8 cellular contexts compared by ENCODE assay signal in the genomic region with DNA sequence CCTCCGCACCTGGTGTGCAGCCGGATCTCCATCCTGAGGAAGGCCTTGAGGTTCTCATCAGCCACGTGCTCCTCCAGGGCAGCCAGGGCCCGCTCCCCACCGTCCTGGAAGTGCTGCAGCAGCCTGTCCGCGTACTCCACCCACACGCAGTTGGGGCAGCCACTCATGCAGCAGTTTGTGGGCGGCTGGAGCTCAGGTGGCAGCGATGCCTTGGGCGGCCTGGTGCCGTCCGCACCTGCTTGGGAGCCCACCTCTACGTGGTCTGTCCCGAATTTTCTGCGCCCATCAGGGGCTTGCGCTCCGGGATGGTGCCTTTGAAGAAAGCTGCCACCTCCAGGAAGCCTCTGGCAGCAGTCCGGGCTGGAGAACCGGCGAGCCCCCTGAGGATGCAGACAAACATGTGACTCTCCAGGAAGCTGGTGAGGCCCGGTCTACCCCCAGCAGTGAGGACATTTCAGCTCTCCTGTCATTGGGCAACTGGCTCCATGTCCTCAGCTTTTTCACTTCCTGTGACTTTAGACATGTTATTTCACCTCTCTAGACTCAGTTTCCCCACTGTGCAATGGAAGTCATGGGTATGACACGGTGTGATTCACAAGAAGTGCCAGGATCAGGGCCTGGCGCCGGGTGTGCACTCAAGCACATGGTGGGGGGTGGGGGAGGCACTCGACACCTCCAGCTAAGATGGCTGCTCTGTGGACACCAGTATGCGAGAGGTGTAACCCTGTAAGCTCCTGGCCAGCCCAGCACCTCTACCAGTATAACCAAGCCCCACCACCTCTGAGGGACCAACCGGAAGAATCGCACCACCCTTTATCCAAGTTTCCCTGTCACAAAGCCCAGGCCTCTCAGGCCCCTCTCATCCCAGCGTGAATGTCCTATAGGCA. TPM values are rescaled to one million over a fixed set of nuclear protein-coding genes. Genes with fewer than 3 reads are reported as not detected.
A peak's percentile ranks its signal among the peaks of the same experiment; 100 is the strongest.
DNase-seq lines count a peak whose midpoint lies in the region; ATAC-seq, FAIRE-seq and TF ChIP-seq lines count a peak whose summit lies in the region.

No MANE protein-coding gene starts in this region.

- H3K36me3 ChIP-seq in ovary: no peaks in the 10 kb centered on the region

- TF ChIP-seq CTCF in A549 (IDR thresholded peaks at IDR 0.05): no peak
- no peak for TF ChIP-seq CTCF in ovary (IDR thresholded peaks at IDR 0.05)

- DNase-seq in A549 (ENCODE audit: low read depth in 1 of 2, low spot score in 1 of 2) (peak; percentile 61 to 64), NAMALWA (ENCODE audit: low spot score) (peak; percentile 46), activated T-cell treated with anti-CD3 and anti-CD28 coated beads for 4 hours (peak; percentile 56), fibroblast of peridontal ligament (ENCODE audit: extremely low read depth) (peak; percentile 5), ovary (no peak), GOT3 (lab: John Stamatoyannopoulos, UW) (no peak)

- intact Hi-C loops in ovary (cut with DNase I): no loop called here

- TF ChIP-seq POLR2A in A549 (IDR thresholded peaks at IDR 0.05; ENCODE audit: low read length) (peak; percentile 53), GM19193 (IDR thresholded peaks at IDR 0.05; ENCODE audit: extremely low read depth, insufficient read depth, insufficient read length) (peak; percentile 44), ovary (IDR thresholded peaks at IDR 0.05) (no peak)

- peak overlapping the region; percentile 99 for H3K4me3 ChIP-seq in A549
- peak overlapping the region; percentile 55 for H3K4me3 ChIP-seq in ovary

- peak overlapping the region; percentile 89 for H3K4me2 ChIP-seq in A549

- ATAC-seq in A549: peak; percentile 57 to 69
- ATAC-seq in HG03571 (IDR thresholded peaks at IDR 0.05; ENCODE audit: unreplicated experiment): no peak

- CTCF ChIA-PET in A549 (lab: Yijun Ruan, JAX): interaction anchor here (0.5 to 2.7 kb wide), 6 partner anchors 10 to 180 kb away, joined by 3 to 20 read pairs (median 4); no protein-coding TSS in a partner anchor

- WGBS in A549 (ENCODE audit: missing lambda C conversion rate): 66% methylated on average over 26 of the region's 30 CpGs
- 58 to 63% (median 59%) methylated on average over 25 to 30 of the region's 30 CpGs for WGBS in ovary, 3 donors

- H3K4me1 ChIP-seq in A549 (peaks cover 22% of the 10 kb centered on the region), ovary (ENCODE audit: insufficient read depth) (peaks cover 12% of the 10 kb centered on the region)

- POLR2A ChIA-PET in A549 (lab: Yijun Ruan, JAX): interaction anchor here (0.6 to 1.5 kb wide), 7 partner anchors 10 to 169 kb away, joined by 3 to 8 read pairs (median 3); a partner anchor contains a TSS

- H3K27ac ChIP-seq in A549 (peak overlapping the region; percentile 97 to 99), ovary (peak overlapping the region; percentile 32 to 78)

- no peaks in the 10 kb centered on the region for H3K9me3 ChIP-seq in A549
- H3K9me3 ChIP-seq in ovary: no peaks in the 10 kb centered on the region

- FAIRE-seq in A549 (lab: Jason Lieb, UNC): no peak

- no peaks in the 10 kb centered on the region for H3K27me3 ChIP-seq in ovary

- no peak for TF ChIP-seq RAD21 in A549 (conservative IDR thresholded peaks at IDR 0.05 in 1 of 2, IDR thresholded peaks at IDR 0.05 in 1 of 2)

- TF ChIP-seq EP300 in A549 (IDR thresholded peaks at IDR 0.05) (no peak), ovary (IDR thresholded peaks at IDR 0.05) (no peak)

TF ChIP-seq in A549, 52 proteins besides CTCF, POLR2A, EP300 and RAD21 (continues in another document):
- TF ChIP-seq KDM1A (IDR thresholded peaks at IDR 0.05; ENCODE audit: low read depth): no peak
- TF ChIP-seq ESRRA (IDR thresholded peaks at IDR 0.05; ENCODE audit: borderline replicate concordance, low read length): no peak
- no peak for TF ChIP-seq NFE2L2 (conservative IDR thresholded peaks at IDR 0.05; ENCODE audit: low read length)
- TF ChIP-seq ZC3H11A (IDR thresholded peaks at IDR 0.05): no peak; the same call in 1 of the 2 replicates
- TF ChIP-seq, protein P1, sequence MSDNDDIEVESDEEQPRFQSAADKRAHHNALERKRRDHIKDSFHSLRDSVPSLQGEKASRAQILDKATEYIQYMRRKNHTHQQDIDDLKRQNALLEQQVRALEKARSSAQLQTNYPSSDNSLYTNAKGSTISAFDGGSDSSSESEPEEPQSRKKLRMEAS (IDR thresholded peaks at IDR 0.05): peak; percentile 100
- no peak for TF ChIP-seq NR3C1 (IDR thresholded peaks at IDR 0.05)
- TF ChIP-seq RCOR1 (IDR thresholded peaks at IDR 0.05; ENCODE audit: low read depth, low read length): no peak
- TF ChIP-seq JUN (IDR thresholded peaks at IDR 0.05): no peak
- no peak for TF ChIP-seq PHF8 (IDR thresholded peaks at IDR 0.05; ENCODE audit: borderline replicate concordance, low read depth)
- TF ChIP-seq, protein P2, sequence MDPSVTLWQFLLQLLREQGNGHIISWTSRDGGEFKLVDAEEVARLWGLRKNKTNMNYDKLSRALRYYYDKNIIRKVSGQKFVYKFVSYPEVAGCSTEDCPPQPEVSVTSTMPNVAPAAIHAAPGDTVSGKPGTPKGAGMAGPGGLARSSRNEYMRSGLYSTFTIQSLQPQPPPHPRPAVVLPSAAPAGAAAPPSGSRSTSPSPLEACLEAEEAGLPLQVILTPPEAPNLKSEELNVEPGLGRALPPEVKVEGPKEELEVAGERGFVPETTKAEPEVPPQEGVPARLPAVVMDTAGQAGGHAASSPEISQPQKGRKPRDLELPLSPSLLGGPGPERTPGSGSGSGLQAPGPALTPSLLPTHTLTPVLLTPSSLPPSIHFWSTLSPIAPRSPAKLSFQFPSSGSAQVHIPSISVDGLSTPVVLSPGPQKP (IDR thresholded peaks at IDR 0.05; ENCODE audit: low read depth, low read length): no peak
- TF ChIP-seq ZSCAN20 (CRISPR knock-in tag; IDR thresholded peaks at IDR 0.05): no peak
- no peak for TF ChIP-seq BHLHE40 (IDR thresholded peaks at IDR 0.05; ENCODE audit: low read depth, low read length)
- peak; percentile 51 for TF ChIP-seq TP53 (CRISPR knock-in tag; IDR thresholded peaks at IDR 0.05)
- TF ChIP-seq RARB (CRISPR knock-in tag; IDR thresholded peaks at IDR 0.05): no peak
- TF ChIP-seq HOXB5 (CRISPR knock-in tag; IDR thresholded peaks at IDR 0.05): peak; percentile 92; the same call in 1 of the 2 replicates
- TF ChIP-seq ZNF302 (CRISPR knock-in tag; IDR thresholded peaks at IDR 0.05): peak; percentile 88; the same call in 1 of the 2 replicates
- TF ChIP-seq, protein P3, sequence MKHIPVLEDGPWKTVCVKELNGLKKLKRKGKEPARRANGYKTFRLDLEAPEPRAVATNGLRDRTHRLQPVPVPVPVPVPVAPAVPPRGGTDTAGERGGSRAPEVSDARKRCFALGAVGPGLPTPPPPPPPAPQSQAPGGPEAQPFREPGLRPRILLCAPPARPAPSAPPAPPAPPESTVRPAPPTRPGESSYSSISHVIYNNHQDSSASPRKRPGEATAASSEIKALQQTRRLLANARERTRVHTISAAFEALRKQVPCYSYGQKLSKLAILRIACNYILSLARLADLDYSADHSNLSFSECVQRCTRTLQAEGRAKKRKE (CRISPR knock-in tag; IDR thresholded peaks at IDR 0.05; ENCODE audit: low read depth): peak; percentile 98
- TF ChIP-seq HOXB13 (CRISPR knock-in tag; IDR thresholded peaks at IDR 0.05; ENCODE audit: low read depth): peak; percentile 98
- peak; percentile 23 for TF ChIP-seq CHD2 (IDR thresholded peaks at IDR 0.05; ENCODE audit: low read length, partially characterized antibody)

RNA-seq across cellular contexts. Expression of a gene that starts 1.0 kb away (rescaled TPM):
- polyA plus RNA-seq in A549 (2011; rRNA removed) (34.6 and 38.7 TPM in 2 replicates), A549 (2017; fragmentation: RNase III; extraction: RNeasy Plus Mini Kit Qiagen cat#74134 plus additional on column Dnase treatment) (43.9 to 47.7 TPM (median 47.1 TPM) in 3 replicates), ovary (10 to 100 TPM in 1 of 2 donors, 1 to 10 TPM in 1; 1.7 to 32.8 TPM)
- 109 and 124 TPM in 2 replicates for polyA plus RNA-seq in A549 (2012; cell fraction: cytosol; rRNA removed)
- 94.2 and 127 TPM in 2 replicates for polyA plus RNA-seq in A549 (2012; cell fraction: nucleus; rRNA removed)
- polyA minus RNA-seq in A549 (2011; rRNA and poly(A)+ RNA removed): 7.2 and 7.7 TPM in 2 replicates
- total RNA-seq in ovary: 10 to 100 TPM; 14.5 to 35.7 (median 20.9) TPM

RNA-seq across cellular contexts. Expression of a gene that starts 1.1 kb away (rescaled TPM):
- polyA plus RNA-seq in A549 (2011; rRNA removed) (16.6 and 22.6 TPM in 2 replicates), A549 (2017; fragmentation: RNase III; extraction: RNeasy Plus Mini Kit Qiagen cat#74134 plus additional on column Dnase treatment) (55.0 to 59.7 TPM (median 55.6 TPM) in 3 replicates), ovary (10 to 100 TPM in 1 of 2 donors, 1 to 10 TPM in 1; 6.9 to 10.4 TPM)
- polyA plus RNA-seq in A549 (2012; cell fraction: cytosol; rRNA removed): 53.4 and 55.6 TPM in 2 replicates
- 43.4 and 48.9 TPM in 2 replicates for polyA plus RNA-seq in A549 (2012; cell fraction: nucleus; rRNA removed)
- 5.5 TPM in 2 replicates for polyA minus RNA-seq in A549 (2011; rRNA and poly(A)+ RNA removed)
- 10 to 100 TPM in 3 of 7 donors, 1 to 10 TPM in 4; 5.1 to 17.8 (median 9.4) TPM for total RNA-seq in ovary

RNA-seq across cellular contexts. Expression of a gene that starts 9.1 kb away (rescaled TPM):
- polyA plus RNA-seq in A549 (2011; rRNA removed) (1.0 and 1.2 TPM in 2 replicates), A549 (2017; fragmentation: RNase III; extraction: RNeasy Plus Mini Kit Qiagen cat#74134 plus additional on column Dnase treatment) (0.90 to 2.0 TPM (median 1.2 TPM) in 3 replicates), ovary (1 to 10 TPM in 1 of 2 donors, under 1 TPM in 1; 0.39 to 1.3 TPM)
- polyA plus RNA-seq in A549 (2012; cell fraction: cytosol; rRNA removed): 1.5 and 3.3 TPM in 2 replicates
- polyA plus RNA-seq in A549 (2012; cell fraction: nucleus; rRNA removed): 2.0 and 3.5 TPM in 2 replicates
- polyA minus RNA-seq in A549 (2011; rRNA and poly(A)+ RNA removed): 1.0 and 3.3 TPM in 2 replicates
- total RNA-seq in ovary: under 1 TPM in 1 of 7 donors, not detected in 6; 0.22 TPM

RNA-seq across cellular contexts. Expression of a gene that starts 18.1 kb away (rescaled TPM):
- polyA plus RNA-seq in A549 (2011; rRNA removed) (43.8 and 45.2 TPM in 2 replicates), A549 (2017; fragmentation: RNase III; extraction: RNeasy Plus Mini Kit Qiagen cat#74134 plus additional on column Dnase treatment) (52.8 to 55.8 TPM (median 53.6 TPM) in 3 replicates), ovary (10 to 100 TPM; 29.4 to 55.5 TPM)
- 68.1 and 77.4 TPM in 2 replicates for polyA plus RNA-seq in A549 (2012; cell fraction: cytosol; rRNA removed)
- 63.3 and 65.0 TPM in 2 replicates for polyA plus RNA-seq in A549 (2012; cell fraction: nucleus; rRNA removed)
- polyA minus RNA-seq in A549 (2011; rRNA and poly(A)+ RNA removed): 19.1 and 21.4 TPM in 2 replicates
- total RNA-seq in ovary: 10 to 100 TPM; 22.8 to 45.1 (median 31.1) TPM

RNA-seq across cellular contexts. Expression of a gene that starts 18.4 kb away (rescaled TPM):
- 75.7 and 85.9 TPM in 2 replicates for polyA plus RNA-seq in A549 (2011; rRNA removed)
- polyA plus RNA-seq in A549 (2012; cell fraction: cytosol; rRNA removed): 129 and 170 TPM in 2 replicates
- 607 and 996 TPM in 2 replicates for polyA plus RNA-seq in A549 (2012; cell fraction: nucleus; rRNA removed)
- 127 to 130 TPM (median 129 TPM) in 3 replicates for polyA plus RNA-seq in A549 (2017; fragmentation: RNase III; extraction: RNeasy Plus Mini Kit Qiagen cat#74134 plus additional on column Dnase treatment)
- polyA minus RNA-seq in A549 (2011; rRNA and poly(A)+ RNA removed): 157 and 165 TPM in 2 replicates
- total RNA-seq in ovary: 10 to 100 TPM; 39.1 to 91.5 (median 71.7) TPM
- 10 to 100 TPM; 73.4 to 73.9 TPM for polyA plus RNA-seq in ovary

Comparison
In these comparisons a context has a peak if more than half of its experiments do, and no peak if none do; other contexts are left out.
1. DNase-seq: peak in A549 (2 of 2), NAMALWA (single experiment), activated T-cell treated with anti-CD3 and anti-CD28 coated beads for 4 hours (single experiment) and fibroblast of peridontal ligament (single experiment); none in ovary (0 of 5) and GOT3 (single experiment).